Comparison of ENCODE assay signal across 1 cellular context in genomic region chr10:4162571-4163286, GRCh38.
TF ChIP-seq lines count a peak whose summit lies in the region.

No MANE protein-coding gene starts in this region.

TF ChIP-seq in H1, 55 proteins besides CTCF, POLR2A, EP300 and RAD21:
- no peak for TF ChIP-seq SP1 (IDR thresholded peaks at IDR 0.05; ENCODE audit: low read depth, low read length)
- TF ChIP-seq RBBP5 (IDR thresholded peaks at IDR 0.05; ENCODE audit: borderline replicate concordance, low read depth, low read length) = no peak
- TF ChIP-seq KDM1A (IDR thresholded peaks at IDR 0.05; ENCODE audit: borderline replicate concordance, low read length) = no peak
- TF ChIP-seq SIX5 (IDR thresholded peaks at IDR 0.05; ENCODE audit: low read depth, low read length) = no peak
- no peak for TF ChIP-seq PHF8 (conservative IDR thresholded peaks at IDR 0.05; ENCODE audit: low read depth, low read length)
- no peak for TF ChIP-seq TBP (IDR thresholded peaks at IDR 0.05; ENCODE audit: low read depth, low read length)
- TF ChIP-seq HDAC2 (IDR thresholded peaks at IDR 0.05; ENCODE audit: borderline replicate concordance in 1 of 2, low read depth in 2 of 2, low read length in 2 of 2) = no peak
- TF ChIP-seq CTBP2 (IDR thresholded peaks at IDR 0.05; ENCODE audit: borderline replicate concordance, insufficient read depth, insufficient read length, low read length) = no peak
